In the genomic region with DNA sequence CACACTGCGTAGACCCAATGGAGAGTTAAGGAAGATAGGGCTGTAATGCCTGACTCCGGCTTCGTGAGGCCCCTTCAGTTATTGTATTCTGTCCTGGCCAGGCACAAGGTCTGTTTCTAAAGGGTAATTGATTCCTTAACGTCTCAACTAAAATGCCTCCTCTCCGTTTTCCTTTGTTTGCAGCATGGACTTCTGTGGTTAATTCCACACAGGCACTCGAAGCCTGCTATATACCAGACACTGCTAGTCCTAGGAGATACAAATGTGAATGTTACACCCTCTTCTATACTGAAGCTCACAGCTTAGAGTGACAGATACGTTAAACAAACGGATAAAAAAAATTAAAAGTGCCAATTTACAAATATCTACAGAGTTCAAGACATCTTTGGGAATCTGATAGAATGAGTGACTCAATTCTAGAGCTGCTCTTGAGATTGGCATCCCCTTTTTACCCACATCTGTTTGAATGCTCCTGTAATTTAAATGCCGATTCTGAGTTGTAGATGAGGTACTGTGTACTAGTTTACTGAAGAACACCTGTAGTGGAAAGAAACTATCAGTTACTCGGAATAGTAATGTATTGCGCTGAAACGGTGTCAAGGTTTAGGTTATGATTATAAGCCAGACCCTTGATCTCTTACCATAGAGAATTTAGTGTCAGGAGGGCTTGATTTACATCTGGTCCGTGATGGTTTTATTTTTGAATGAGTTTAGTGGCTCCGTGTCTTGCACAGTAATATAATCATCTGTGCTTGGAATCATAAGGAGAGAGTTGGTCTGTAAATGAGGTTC, we compare ENCODE assay signal across 8 cellular contexts. TPM values are rescaled to one million over a fixed set of nuclear protein-coding genes. Genes with fewer than 3 reads are reported as not detected.
DNase-seq lines count a peak whose midpoint lies in the region; ATAC-seq and TF ChIP-seq lines count a peak whose summit lies in the region.

No MANE protein-coding gene starts in this region.

- WGBS in HUES64, result 14% methylated on average over 12 of the region's 14 CpGs
- WGBS in mesendoderm (ENCODE audit: extremely low coverage, insufficient coverage, low lambda C conversion rate), result no CpG with 5 or more reads among the region's 14 CpGs

- no peak overlapping the region for H4K5ac ChIP-seq in mesendoderm (ENCODE audit: low read length)

- peak overlapping the region; percentile 70 for H3K18ac ChIP-seq in mesendoderm (ENCODE audit: low read length)

- H3K27ac ChIP-seq in HUES64 (ENCODE audit: low read depth, low read length) (peak overlapping the region; percentile 92), mesendoderm (ENCODE audit: low read depth, low read length) (peak overlapping the region; percentile 67)

- peak overlapping the region; percentile 98 to 99 (median 99) for H3K27ac Mint-ChIP-seq in brain

- peak overlapping the region; percentile 91 for H3K4me2 ChIP-seq in mesendoderm (ENCODE audit: low read length)

- H3K36me3 Mint-ChIP-seq in brain, result peaks cover 25% of the 10 kb centered on the region

- H3K4me3 ChIP-seq in HUES64 (ENCODE audit: low read length) (peak overlapping the region; percentile 93), mesendoderm (ENCODE audit: low read length) (peak overlapping the region; percentile 94)

- no peak for ATAC-seq in HG03442 (IDR thresholded peaks at IDR 0.05; ENCODE audit: unreplicated experiment)

- H3K4me1 ChIP-seq in HUES64 (ENCODE audit: insufficient read depth, low read length), result peaks cover 12% of the 10 kb centered on the region
- H3K4me1 ChIP-seq in mesendoderm (ENCODE audit: control insufficient read depth, low read depth, low read length), result peaks cover 5% of the 10 kb centered on the region

- H3K9me3 Mint-ChIP-seq in brain, result peaks cover 0 to 3% (median 0%) of the 10 kb centered on the region in 5 experiments

- no peak overlapping the region for H4K8ac ChIP-seq in mesendoderm (ENCODE audit: low read depth, low read length)

- H3K23ac ChIP-seq in mesendoderm (ENCODE audit: low read length), result peak overlapping the region; percentile 51

- peak overlapping the region; percentile 99 for H3K56ac ChIP-seq in mesendoderm (ENCODE audit: low read length)

- no peaks in the 10 kb centered on the region for H3K27me3 ChIP-seq in HUES64 (ENCODE audit: insufficient read depth, low read length)
- H3K27me3 ChIP-seq in mesendoderm (ENCODE audit: insufficient read depth, low read length, poor library complexity), result no peaks in the 10 kb centered on the region

- H3K4ac ChIP-seq in mesendoderm (ENCODE audit: low read depth, low read length), result peak overlapping the region; percentile 66

- H3K79me1 ChIP-seq in mesendoderm (ENCODE audit: low read length), result peaks cover 8% of the 10 kb centered on the region

- peak; percentile 40 for DNase-seq in NCI-H2171 treated with DMSO at 0.1 percent for 48 hours (lab: John Stamatoyannopoulos, UW)
- DNase-seq in NCI-H2171 (lab: John Stamatoyannopoulos, UW), result no peak
- DNase-seq in mesendoderm, result no peak
- no peak for DNase-seq in UCSD-AML1 (lab: John Stamatoyannopoulos, UW; ENCODE audit: unreplicated experiment)
- no peak for DNase-seq in NCI-H1436 (lab: John Stamatoyannopoulos, UW)

- no peak overlapping the region for H2BK15ac ChIP-seq in mesendoderm (replicated peaks; ENCODE audit: low read depth)

- H3K9ac ChIP-seq in HUES64 (ENCODE audit: low read depth, low read length) (peak overlapping the region; percentile 96), mesendoderm (ENCODE audit: low read length) (peak overlapping the region; percentile 98)

- H3K27me3 Mint-ChIP-seq in brain, result peaks cover 4% of the 10 kb centered on the region

- peaks cover 67% of the 10 kb centered on the region for H3K4me1 Mint-ChIP-seq in brain

- no peak overlapping the region for H2AK5ac ChIP-seq in mesendoderm (ENCODE audit: low read length)

- no peak overlapping the region for H2BK120ac ChIP-seq in mesendoderm (ENCODE audit: low read depth, low read length)

- peak overlapping the region; percentile 85 for H2BK5ac ChIP-seq in mesendoderm (ENCODE audit: low read length)

- peak overlapping the region; percentile 98 to 100 (median 99) for H3K4me3 Mint-ChIP-seq in brain

- H3K36me3 ChIP-seq in HUES64 (ENCODE audit: insufficient read depth, low read length) (peaks cover 7% of the 10 kb centered on the region; the same call in 1 of the 2 replicates), mesendoderm (ENCODE audit: control insufficient read depth, insufficient read depth, low read length) (peaks cover 2% of the 10 kb centered on the region)

- no peaks in the 10 kb centered on the region for H3K9me3 ChIP-seq in HUES64 (ENCODE audit: insufficient read depth, low read depth, low read length)

- H3K79me2 ChIP-seq in mesendoderm (ENCODE audit: control insufficient read depth, insufficient read depth, low read length), result peaks cover 47% of the 10 kb centered on the region

- no peak for TF ChIP-seq CTCF in brain (conservative IDR thresholded peaks at IDR 0.05)

RNA-seq across cellular contexts. Expression of a gene that starts 0.8 kb away (rescaled TPM):
- polyA plus RNA-seq in HUES64 (2013, experiment 1 of 2), result 188 TPM
- 182 TPM for polyA plus RNA-seq in HUES64 (2013, experiment 2 of 2)
- 183 TPM for polyA plus RNA-seq in brain (ENCODE audit: insufficient read depth, low read depth, low replicate concordance)
- polyA plus RNA-seq in mesendoderm (2013, experiment 1 of 2), result 410 TPM
- polyA plus RNA-seq in mesendoderm (2013, experiment 2 of 2), result 407 TPM
